15 cellular contexts compared by ENCODE assay signal in genomic region chr4:137514401-137515116, GRCh38. TPM values are rescaled to one million over a fixed set of nuclear protein-coding genes. Genes with fewer than 3 reads are reported as not detected.
"Had no signal": no experiment of that assay in that cellular context is flagged by ENCODE, and none has a peak within 500 bp of the region (broad histone marks: within the 10 kb centered on the region; RNA-seq: fewer than 3 reads in every experiment).

No MANE protein-coding gene starts in this region.

- H3K4me3 ChIP-seq: body of pancreas had no signal

- H3K4me1 ChIP-seq: body of pancreas had no signal

- H3K27ac Mint-ChIP-seq: activated B cell treated with CpG ODN at 0.5 μM for 24 hours; activated naive CD4-positive, alpha-beta T cell treated with anti-CD3 and anti-CD28 coated beads for 36 hours; activated T-helper 17 cell treated with anti-CD3 and anti-CD28 coated beads, Interleukin-2, amount 50 U/mL, for 72 hours; naive thymus-derived CD8-positive, alpha-beta T cell; stimulated activated naive CD8-positive, alpha-beta T cell treated with anti-CD3 and anti-CD28 coated beads, Interleukin-15, Interleukin-2, amounts not matched to agents 100 ng/mL and 50 ng/mL, for 24 hours; T-helper 1 cell treated with Interleukin-12 subunit alpha and Interleukin-12 subunit beta and Interleukin-4 antibody, amounts not matched to agents 30 μg/mL and 1 μg/mL, for 36 hours had no signal

- H3K9me3 ChIP-seq: body of pancreas had no signal

- H3K4me3 Mint-ChIP-seq: activated B cell treated with CpG ODN at 0.5 μM for 24 hours; activated naive CD4-positive, alpha-beta T cell treated with anti-CD3 and anti-CD28 coated beads for 36 hours; activated T-helper 17 cell treated with anti-CD3 and anti-CD28 coated beads, Interleukin-2, amount 50 U/mL, for 72 hours; naive thymus-derived CD8-positive, alpha-beta T cell; stimulated activated naive CD8-positive, alpha-beta T cell treated with anti-CD3 and anti-CD28 coated beads, Interleukin-15, Interleukin-2, amounts not matched to agents 100 ng/mL and 50 ng/mL, for 24 hours; T-helper 1 cell treated with Interleukin-12 subunit alpha and Interleukin-12 subunit beta and Interleukin-4 antibody, amounts not matched to agents 30 μg/mL and 1 μg/mL, for 36 hours had no signal

- H3K27me3 ChIP-seq: body of pancreas had no signal

- H3K36me3 Mint-ChIP-seq: naive thymus-derived CD8-positive, alpha-beta T cell had no signal

- H3K9me3 Mint-ChIP-seq: activated B cell treated with CpG ODN at 0.5 μM for 24 hours; activated naive CD4-positive, alpha-beta T cell treated with anti-CD3 and anti-CD28 coated beads for 36 hours; T-helper 1 cell treated with Interleukin-12 subunit alpha and Interleukin-12 subunit beta and Interleukin-4 antibody, amounts not matched to agents 30 μg/mL and 1 μg/mL, for 36 hours had no signal

- H3K27ac ChIP-seq: body of pancreas, epithelial cell of prostate had no signal

- ATAC-seq: activated T-helper 17 cell treated with anti-CD3 and anti-CD28 coated beads, Interleukin-2, amount 50 U/mL, for 72 hours; body of pancreas; naive thymus-derived CD8-positive, alpha-beta T cell had no signal

- H3K4me1 Mint-ChIP-seq: activated B cell treated with CpG ODN at 0.5 μM for 24 hours; activated T-helper 17 cell treated with anti-CD3 and anti-CD28 coated beads, Interleukin-2, amount 50 U/mL, for 72 hours; naive thymus-derived CD8-positive, alpha-beta T cell had no signal

- H3K27me3 Mint-ChIP-seq: activated B cell treated with CpG ODN at 0.5 μM for 24 hours; activated T-helper 17 cell treated with anti-CD3 and anti-CD28 coated beads, Interleukin-2, amount 50 U/mL, for 72 hours; naive thymus-derived CD8-positive, alpha-beta T cell; stimulated activated naive CD8-positive, alpha-beta T cell treated with anti-CD3 and anti-CD28 coated beads, Interleukin-15, Interleukin-2, amounts not matched to agents 100 ng/mL and 50 ng/mL, for 24 hours had no signal

- DNase-seq: activated B cell treated with CpG ODN at 0.5 μM for 24 hours; activated CD4-positive, alpha-beta T cell treated with anti-CD3 and anti-CD28 coated beads, Interleukin-2, amount 50 U/mL, for 1 hour; activated naive CD4-positive, alpha-beta T cell treated with anti-CD3 and anti-CD28 coated beads for 36 hours; activated T-cell treated with anti-CD3 and anti-CD28 coated beads for 4 hours; body of pancreas; central memory CD4-positive, alpha-beta T cell; effector memory CD4-positive, alpha-beta T cell; naive thymus-derived CD8-positive, alpha-beta T cell; occipital lobe; stimulated activated CD4-positive, alpha-beta T cell treated with anti-CD3 and anti-CD28 coated beads, Interleukin-4, amount 100 ng/mL, for 1 hour had no signal

RNA-seq across cellular contexts. Expression of gene PCDH18, which starts 17.7 kb away (rescaled TPM):
- total RNA-seq: activated B cell treated with CpG ODN at 0.5 μM for 24 hours; activated CD8-positive, alpha-beta memory T cell treated with anti-CD3 and anti-CD28 coated beads for 36 hours; activated T-helper 17 cell treated with anti-CD3 and anti-CD28 coated beads, Interleukin-2, amount 50 U/mL, for 72 hours; naive thymus-derived CD8-positive, alpha-beta T cell had no signal
